22 cellular contexts compared by ENCODE assay signal in genomic region chr1:212013672-212014071, GRCh38.
"Had no signal": no experiment of that assay in that cellular context is flagged by ENCODE, and none has a peak within 500 bp of the region (broad histone marks: within the 10 kb centered on the region; RNA-seq: fewer than 3 reads in every experiment).

No MANE protein-coding gene starts in this region.

- H3K9me3 ChIP-seq: gastroesophageal sphincter, pancreas, prostate gland had no signal

- H3K4me3 ChIP-seq: gastroesophageal sphincter, hepatocyte, pancreas, prostate gland, skin epidermis, upper lobe of left lung had no signal

- H3K27me3 ChIP-seq: gastroesophageal sphincter, hepatocyte, pancreas, upper lobe of left lung had no signal

- H3K36me3 ChIP-seq: pancreas, prostate gland had no signal

- DNase-seq: activated CD4-positive, alpha-beta T cell treated with anti-CD3 and anti-CD28 coated beads for 36 hours; activated CD4-positive, CD25-positive, alpha-beta regulatory T cell; activated CD8-positive, alpha-beta memory T cell treated with anti-CD3 and anti-CD28 coated beads, Interleukin-2, amount 10 ng/mL, durations not matched to agents 7 days and 5 days; activated CD8-positive, alpha-beta T cell treated with anti-CD3 and anti-CD28 coated beads, Interleukin-2, amount 10 ng/mL, durations not matched to agents 7 days and 5 days; activated T-cell treated with anti-CD3 and anti-CD28 coated beads, Interleukin-2, amount 50 U/mL, for 48 hours; anterior cingulate cortex; dermis blood vessel endothelial cell; effector CD4-positive, alpha-beta T cell; islet precursor cell; left ventricle myocardium superior; pancreas; retina; stimulated activated CD4-positive, alpha-beta T cell treated with anti-CD3 and anti-CD28 coated beads, Interleukin-12 subunit alpha, Interleukin-12 subunit beta, amount 100 ng/mL, for 4 hours; stimulated activated CD4-positive, alpha-beta T cell treated with anti-CD3 and anti-CD28 coated beads, Interleukin-4, amount 100 ng/mL, for 1 hour; stimulated activated naive CD8-positive, alpha-beta T cell treated with anti-CD3 and anti-CD28 coated beads, Interleukin-15, Interleukin-2, amounts not matched to agents 100 U/mL and 50 U/mL, for 24 hours; upper lobe of left lung had no signal

- H3K27ac ChIP-seq: gastroesophageal sphincter, hepatocyte, pancreas, prostate gland, skin epidermis, upper lobe of left lung had no signal

- FAIRE-seq: colon, pancreas had no signal

- H3K4me1 ChIP-seq: pancreas had no signal

- H3K79me2 ChIP-seq: hepatocyte had no signal

- ATAC-seq: activated CD4-positive, alpha-beta T cell treated with anti-CD3 and anti-CD28 coated beads for 36 hours; activated CD8-positive, alpha-beta memory T cell treated with anti-CD3 and anti-CD28 coated beads, Interleukin-2, amount 10 ng/mL, durations not matched to agents 7 days and 5 days; activated CD8-positive, alpha-beta T cell treated with anti-CD3 and anti-CD28 coated beads, Interleukin-2, amount 10 ng/mL, durations not matched to agents 7 days and 5 days; gastroesophageal sphincter; left ventricle myocardium superior; pancreas; sciatic nerve; stimulated activated naive CD8-positive, alpha-beta T cell treated with anti-CD3 and anti-CD28 coated beads, Interleukin-15, Interleukin-2, amounts not matched to agents 100 U/mL and 50 U/mL, for 24 hours had no signal

- H3K4me2 ChIP-seq: hepatocyte had no signal

- H2AFZ ChIP-seq: hepatocyte had no signal
